In genomic region chr5:75663621-75664285, GRCh38 we compare ENCODE assay signal across 22 cellular contexts. TPM values are rescaled to one million over a fixed set of nuclear protein-coding genes. Genes with fewer than 3 reads are reported as not detected.
DNase-seq lines count a peak whose midpoint lies in the region; ATAC-seq, FAIRE-seq and TF ChIP-seq lines count a peak whose summit lies in the region.
"Had no signal": no experiment of that assay in that cellular context is flagged by ENCODE, and none has a peak within 500 bp of the region (broad histone marks: within the 10 kb centered on the region; RNA-seq: fewer than 3 reads in every experiment).

No MANE protein-coding gene starts in this region.

- CTCF ChIA-PET in K562 (lab: Yijun Ruan, JAX; ENCODE audit: low intra/inter-chr PET ratio), result no interaction called here

- peak; percentile 87 for DNase-seq in NCI-H69 (lab: John Stamatoyannopoulos, UW)
- DNase-seq in K562 (ENCODE audit: extremely low read depth in 1 of 4, low spot score in 3 of 4), result no peak
- DNase-seq in midbrain (lab: John Stamatoyannopoulos, UW), result peak; percentile 15
- no peak for DNase-seq in ecto neural progenitor cell (ENCODE audit: low spot score)
- DNase-seq in activated T-cell treated with anti-CD3 and anti-CD28 coated beads for 4 hours, result no peak
- no peak for DNase-seq in pancreas
- DNase-seq: COR-L47, GF-D8, HCEC 1CT, NCI-H1048, NCI-H1436 treated with DMSO at 0.1 percent for 48 hours, NCI-H2029 treated with DMSO at 0.1 percent for 48 hours, NCI-H2171 treated with DMSO at 0.1 percent for 48 hours, NCI-H524, Right ventricle myocardium superior had no signal

- no peak overlapping the region for H2AFZ ChIP-seq in K562 (ENCODE audit: low read depth, low read length)

- H3K79me2 ChIP-seq in K562 (ENCODE audit: control insufficient read depth, insufficient read depth, low read length), result no peaks in the 10 kb centered on the region

- POLR2A ChIA-PET in K562 (lab: Yijun Ruan, JAX), result interaction anchor here (0.6 kb wide), 1 partner anchor 90 kb away, joined by 5 read pairs; no protein-coding TSS in a partner anchor

- intact Hi-C loops in K562 (cut with micrococcal nuclease), result loop anchor here (10.0 kb wide), 2 partner anchors 299 to 429 kb away; partner anchors contain the start of gene ANKRD31
- intact Hi-C loops in pancreas (cut with DNase I), result no loop called here

- TF ChIP-seq CTCF in K562 (IDR thresholded peaks at IDR 0.05 in 2 of 3, conservative IDR thresholded peaks at IDR 0.05 in 1 of 3; ENCODE audit: insufficient read depth in 2 of 3, low read depth in 1 of 3, low read length in 3 of 3) (no peak), pancreas (IDR thresholded peaks at IDR 0.05) (no peak)

- H3K9me3 ChIP-seq in K562 (replicated peaks; ENCODE audit: control insufficient read depth, insufficient read depth, low read depth, low read length), result no peaks in the 10 kb centered on the region
- H3K9me3 ChIP-seq in pancreas, result no peaks in the 10 kb centered on the region

- in situ Hi-C loops in K562 (cut with MboI), result no loop called here

- H3K4me1 ChIP-seq in K562 (replicated peaks in 1 of 2; ENCODE audit: control insufficient read depth in 2 of 2, insufficient read depth in 2 of 2, low read length in 2 of 2) (peaks cover under 1 to 5% of the 10 kb centered on the region in 2 experiments; a peak in 2 of 5 replicates), pancreas (no peaks in the 10 kb centered on the region)

- H3K27ac ChIP-seq in K562 (ENCODE audit: extremely low read depth, low read depth, low read length), result no peak overlapping the region
- H3K27ac ChIP-seq in temporal lobe (ENCODE audit: low read depth, low read length), result peak overlapping the region; percentile 72
- no peak overlapping the region for H3K27ac ChIP-seq in pancreas
- H3K27ac ChIP-seq: KMS-11 had no signal

- TF ChIP-seq EP300 in K562 (IDR thresholded peaks at IDR 0.05; ENCODE audit: low read length), result no peak

- no peaks in the 10 kb centered on the region for H3K9me1 ChIP-seq in K562 (ENCODE audit: control insufficient read depth, insufficient read depth, low read length)

- H3K36me3 ChIP-seq in K562 (ENCODE audit: control insufficient read depth, insufficient read depth, low read length) (no peaks in the 10 kb centered on the region), pancreas (no peaks in the 10 kb centered on the region)

- no peak overlapping the region for H3K9ac ChIP-seq in K562 (ENCODE audit: insufficient read depth in 1 of 2, low read depth in 2 of 2, low read length in 2 of 2)
- H3K9ac ChIP-seq: KMS-11 had no signal

- H3K27me3 ChIP-seq in K562 (ENCODE audit: control insufficient read depth in 2 of 2, insufficient read depth in 2 of 2, low read length in 2 of 2), result no peaks in the 10 kb centered on the region
- H3K27me3 ChIP-seq in pancreas, result no peaks in the 10 kb centered on the region

- FAIRE-seq in K562 (lab: Jason Lieb, UNC), result no peak
- no peak for FAIRE-seq in pancreas (lab: Jason Lieb, UNC)
- FAIRE-seq: GM12891, GM18507, HepG2 had no signal

- ATAC-seq in K562, result no peak; the same call in 2 of the 3 replicates
- ATAC-seq in pancreas, result no peak
- ATAC-seq: HepG2, Panc1 had no signal

- 58% methylated on average over 12 of the region's 12 CpGs for WGBS in K562 (ENCODE audit: insufficient coverage, low coverage, missing lambda C conversion rate)
- WGBS in pancreas, 2 donors, result 80 to 84% methylated on average over 12 of the region's 12 CpGs

- H3K4me3 ChIP-seq in K562, result no peak overlapping the region
- no peak overlapping the region for H3K4me3 ChIP-seq in pancreas

- no peaks in the 10 kb centered on the region for H4K20me1 ChIP-seq in K562 (replicated peaks; ENCODE audit: control insufficient read depth, insufficient read depth, low read length)

- TF ChIP-seq POLR2A in K562 (conservative IDR thresholded peaks at IDR 0.05), result no peak

- BruUV-seq in K562 (replicated peaks; lab: Mats Ljungman, UMichigan), result no TSS peak

- no peak for TF ChIP-seq RAD21 in K562 (CRISPR knock-in tag; conservative IDR thresholded peaks at IDR 0.05 in 1 of 2, IDR thresholded peaks at IDR 0.05 in 1 of 2)

- no peak overlapping the region for H3K4me2 ChIP-seq in K562 (ENCODE audit: insufficient read depth, low read length)
- H3K4me2 ChIP-seq: KMS-11 had no signal

TF ChIP-seq in K562, 482 proteins besides CTCF, POLR2A, EP300 and RAD21 (continues in another document):
- TF ChIP-seq RBFOX2 (IDR thresholded peaks at IDR 0.05; ENCODE audit: low read depth, low read length), result no peak
- peak; percentile 54; the same call in 1 of the 2 replicates for TF ChIP-seq ZBTB33 (CRISPR knock-in tag; IDR thresholded peaks at IDR 0.05)
- TF ChIP-seq CBX3 (IDR thresholded peaks at IDR 0.05; ENCODE audit: borderline replicate concordance in 1 of 2, low read length in 2 of 2), result no peak
- TF ChIP-seq ZNF253 (CRISPR knock-in tag; conservative IDR thresholded peaks at IDR 0.05), result no peak
- no peak for TF ChIP-seq ESRRB (CRISPR knock-in tag; IDR thresholded peaks at IDR 0.05; ENCODE audit: borderline replicate concordance)
- TF ChIP-seq, protein P1, sequence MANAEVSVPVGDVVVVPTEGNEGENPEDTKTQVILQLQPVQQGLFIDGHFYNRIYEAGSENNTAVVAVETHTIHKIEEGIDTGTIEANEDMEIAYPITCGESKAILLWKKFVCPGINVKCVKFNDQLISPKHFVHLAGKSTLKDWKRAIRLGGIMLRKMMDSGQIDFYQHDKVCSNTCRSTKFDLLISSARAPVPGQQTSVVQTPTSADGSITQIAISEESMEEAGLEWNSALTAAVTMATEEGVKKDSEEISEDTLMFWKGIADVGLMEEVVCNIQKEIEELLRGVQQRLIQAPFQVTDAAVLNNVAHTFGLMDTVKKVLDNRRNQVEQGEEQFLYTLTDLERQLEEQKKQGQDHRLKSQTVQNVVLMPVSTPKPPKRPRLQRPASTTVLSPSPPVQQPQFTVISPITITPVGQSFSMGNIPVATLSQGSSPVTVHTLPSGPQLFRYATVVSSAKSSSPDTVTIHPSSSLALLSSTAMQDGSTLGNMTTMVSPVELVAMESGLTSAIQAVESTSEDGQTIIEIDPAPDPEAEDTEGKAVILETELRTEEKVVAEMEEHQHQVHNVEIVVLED (CRISPR knock-in tag; IDR thresholded peaks at IDR 0.05), result no peak
- no peak for TF ChIP-seq KLF1 (tag; IDR thresholded peaks at IDR 0.05)

RNA-seq across cellular contexts. Expression of gene ANKDD1B, which starts 52.5 kb away (rescaled TPM):
- 1.3 TPM in 1 of 2 replicates, not detected in the other for total RNA-seq in K562 (2011; cell fraction: chromatin; rRNA removed; ENCODE audit: low replicate concordance)
- not detected in 2 replicates for total RNA-seq in K562 (2011; cell fraction: nucleolus; rRNA removed)
- 1.3 TPM in 1 of 2 replicates, not detected in the other for total RNA-seq in K562 (2011; cell fraction: nucleoplasm; rRNA removed)
- total RNA-seq in K562 (2014; rRNA removed) (0.12 TPM in 1 of 2 replicates, not detected in the other), K562 (2014; rRNA removed; fragmentation: Illumina TruSeq; extraction: Trizol) (0.29 TPM in 2 replicates), K562 (2015; rRNA removed; fragmentation: Illumina TruSeq; extraction: Trizol) (0.07 and 0.19 TPM in 2 replicates), K562 (2021) (0.18 and 0.25 TPM in 2 replicates), temporal lobe (0.98 TPM), pancreas (under 1 TPM; 0.38 to 0.79 (median 0.54) TPM)
- polyA plus RNA-seq in K562 (2011; rRNA removed) (0.04 and 0.22 TPM in 2 replicates), K562 (2014; fragmentation: Illumina TruSeq; extraction: Trizol) (0.04 and 0.11 TPM in 2 replicates), K562 (2014; fragmentation: Nextera tagmentation; extraction: Ambion mirVana) (under 1 TPM; 0.18 to 0.27 TPM), K562 (2014; rRNA removed) (0.13 TPM in 1 of 2 replicates, not detected in the other), pancreas (1 to 10 TPM in 1 of 2 donors, under 1 TPM in 1; 0.66 to 1.3 TPM)
- polyA plus RNA-seq in K562 (2011; cell fraction: cytosol; rRNA removed), result not detected in 2 replicates
- 0.37 and 0.70 TPM in 2 replicates for polyA plus RNA-seq in K562 (2011; cell fraction: nucleus; rRNA removed)
- 0.22 and 0.30 TPM in 2 replicates for polyA plus RNA-seq in K562 (2012)
- polyA minus RNA-seq in K562 (2011; rRNA and poly(A)+ RNA removed), result 0.36 TPM in 1 of 2 replicates, not detected in the other
- polyA minus RNA-seq in K562 (2011; cell fraction: cytosol; rRNA and poly(A)+ RNA removed), result not detected in 2 replicates
- polyA minus RNA-seq in K562 (2011; cell fraction: nucleus; rRNA and poly(A)+ RNA removed), result 0.56 TPM in 1 of 2 replicates, not detected in the other
- total RNA-seq: Right ventricle myocardium superior had no signal
- polyA plus RNA-seq: CD14-positive monocyte had no signal

RNA-seq across cellular contexts. Expression of gene POC5, which starts 53.5 kb away (rescaled TPM):
- 32.9 and 66.5 TPM in 2 replicates for total RNA-seq in K562 (2011; cell fraction: chromatin; rRNA removed; ENCODE audit: low replicate concordance)
- 14.8 and 24.2 TPM in 2 replicates for total RNA-seq in K562 (2011; cell fraction: nucleolus; rRNA removed)
- total RNA-seq in K562 (2011; cell fraction: nucleoplasm; rRNA removed), result 32.3 and 34.4 TPM in 2 replicates
- 14.5 and 19.1 TPM in 2 replicates for total RNA-seq in K562 (2014; rRNA removed)
- 27.0 and 28.8 TPM in 2 replicates for total RNA-seq in K562 (2014; rRNA removed; fragmentation: Illumina TruSeq; extraction: Trizol)
- 19.3 and 24.6 TPM in 2 replicates for total RNA-seq in K562 (2015; rRNA removed; fragmentation: Illumina TruSeq; extraction: Trizol)
- total RNA-seq in K562 (2021), result 15.4 and 17.4 TPM in 2 replicates
- 26.5 and 38.2 TPM in 2 replicates for polyA plus RNA-seq in K562 (2011; rRNA removed)
- 10.9 and 21.8 TPM in 2 replicates for polyA plus RNA-seq in K562 (2011; cell fraction: cytosol; rRNA removed)
- 19.6 and 19.8 TPM in 2 replicates for polyA plus RNA-seq in K562 (2011; cell fraction: nucleus; rRNA removed)
- polyA plus RNA-seq in K562 (2012), result 17.3 and 17.9 TPM in 2 replicates
- polyA plus RNA-seq in K562 (2014; fragmentation: Illumina TruSeq; extraction: Trizol), result 31.4 and 34.4 TPM in 2 replicates
- polyA plus RNA-seq in K562 (2014; fragmentation: Nextera tagmentation; extraction: Ambion mirVana), result 10 to 100 TPM; 29.1 to 36.1 TPM
- 19.9 and 27.0 TPM in 2 replicates for polyA plus RNA-seq in K562 (2014; rRNA removed)
- 25.6 and 29.4 TPM in 2 replicates for polyA minus RNA-seq in K562 (2011; rRNA and poly(A)+ RNA removed)
- polyA minus RNA-seq in K562 (2011; cell fraction: cytosol; rRNA and poly(A)+ RNA removed), result 13.5 and 31.0 TPM in 2 replicates
- polyA minus RNA-seq in K562 (2011; cell fraction: nucleus; rRNA and poly(A)+ RNA removed), result 25.7 TPM in 2 replicates
- 7.1 TPM for total RNA-seq in temporal lobe
- 1 to 10 TPM; 2.6 to 5.5 (median 4.0) TPM for total RNA-seq in pancreas
- polyA plus RNA-seq in pancreas, result 1 to 10 TPM; 5.7 to 6.9 TPM

Comparison
In these comparisons a context has a peak if more than half of its experiments do, and no peak if none do; other contexts are left out.
1. DNase-seq: peak in NCI-H69 (single experiment) and midbrain (single experiment); none in K562 (0 of 4), ecto neural progenitor cell (single experiment), activated T-cell treated with anti-CD3 and anti-CD28 coated beads for 4 hours (single experiment) and pancreas (0 of 6).